24 cellular contexts compared by ENCODE assay signal in genomic region chr22:49877642-49878041, GRCh38.
"Had no signal": no experiment of that assay in that cellular context is flagged by ENCODE, and none has a peak within 500 bp of the region (broad histone marks: within the 10 kb centered on the region; RNA-seq: fewer than 3 reads in every experiment).

No MANE protein-coding gene starts in this region.

- H3K27ac ChIP-seq: PC-9, RWPE1 had no signal

- ATAC-seq: activated CD8-positive, alpha-beta T cell treated with anti-CD3 and anti-CD28 coated beads, Interleukin-2, amount 10 ng/mL, durations not matched to agents 7 days and 5 days; activated naive CD8-positive, alpha-beta T cell treated with anti-CD3 and anti-CD28 coated beads, Interleukin-2, amount 50 U/mL, for 24 hours; Right ventricle myocardium inferior; SK-N-SH treated with all-trans-retinoic acid at 6 μM for 48 hours; T-cell had no signal

- H3K9me3 Mint-ChIP-seq: activated CD4-positive, alpha-beta T cell treated with anti-CD3 and anti-CD28 coated beads, Interleukin-2, amount 10 ng/mL, durations not matched to agents 7 days and 5 days; activated naive CD4-positive, alpha-beta T cell treated with anti-CD3 and anti-CD28 coated beads, Interleukin-2, amount 10 ng/mL, durations not matched to agents 7 days and 5 days; activated naive CD8-positive, alpha-beta T cell treated with anti-CD3 and anti-CD28 coated beads, Interleukin-2, amount 50 U/mL, for 24 hours; activated T-cell treated with anti-CD3 and anti-CD28 coated beads, Interleukin-2, amount 50 U/mL, for 24 hours; T-cell had no signal

- DNase-seq: activated CD4-positive, alpha-beta T cell treated with anti-CD3 and anti-CD28 coated beads, Interleukin-2, amount 10 ng/mL, durations not matched to agents 7 days and 5 days; activated CD4-positive, alpha-beta T cell treated with anti-CD3 and anti-CD28 coated beads, Interleukin-2, amount 50 U/mL, for 48 hours; activated CD8-positive, alpha-beta T cell treated with anti-CD3 and anti-CD28 coated beads, Interleukin-2, amount 10 ng/mL, durations not matched to agents 7 days and 5 days; activated naive CD4-positive, alpha-beta T cell treated with anti-CD3 and anti-CD28 coated beads, Interleukin-2, amount 10 ng/mL, durations not matched to agents 7 days and 5 days; activated naive CD8-positive, alpha-beta T cell treated with anti-CD3 and anti-CD28 coated beads, Interleukin-2, amount 50 U/mL, for 24 hours; activated T-cell treated with anti-CD3 and anti-CD28 coated beads, Interleukin-2, amount 50 U/mL, for 24 hours; anterior cingulate cortex; NCI-H1105; NCI-H1436; NCI-H1694; NCI-H1930; NCI-H2081 treated with DMSO at 0.1 percent for 48 hours; NCI-H510A; NCI-H526; NCI-H748 treated with DMSO at 0.1 percent for 48 hours; NK-92 treated with Interleukin-12 subunit alpha and Interleukin-12 subunit beta, amount 100 ng/mL, for 24 hours; PC-9; SIG-M5; T-cell had no signal

- H3K4me3 Mint-ChIP-seq: activated CD4-positive, alpha-beta T cell treated with anti-CD3 and anti-CD28 coated beads, Interleukin-2, amount 10 ng/mL, durations not matched to agents 7 days and 5 days; activated CD8-positive, alpha-beta T cell treated with anti-CD3 and anti-CD28 coated beads, Interleukin-2, amount 10 ng/mL, durations not matched to agents 7 days and 5 days; activated naive CD4-positive, alpha-beta T cell treated with anti-CD3 and anti-CD28 coated beads, Interleukin-2, amount 10 ng/mL, durations not matched to agents 7 days and 5 days; activated naive CD8-positive, alpha-beta T cell; activated naive CD8-positive, alpha-beta T cell treated with anti-CD3 and anti-CD28 coated beads, Interleukin-2, amount 50 U/mL, for 24 hours; activated T-cell treated with anti-CD3 and anti-CD28 coated beads, Interleukin-2, amount 50 U/mL, for 24 hours; brain; T-cell had no signal

- H3K27ac Mint-ChIP-seq: activated CD4-positive, alpha-beta T cell treated with anti-CD3 and anti-CD28 coated beads, Interleukin-2, amount 10 ng/mL, durations not matched to agents 7 days and 5 days; activated CD8-positive, alpha-beta T cell treated with anti-CD3 and anti-CD28 coated beads, Interleukin-2, amount 10 ng/mL, durations not matched to agents 7 days and 5 days; activated naive CD4-positive, alpha-beta T cell treated with anti-CD3 and anti-CD28 coated beads, Interleukin-2, amount 10 ng/mL, durations not matched to agents 7 days and 5 days; activated naive CD8-positive, alpha-beta T cell; activated naive CD8-positive, alpha-beta T cell treated with anti-CD3 and anti-CD28 coated beads, Interleukin-2, amount 50 U/mL, for 24 hours; activated T-cell treated with anti-CD3 and anti-CD28 coated beads, Interleukin-2, amount 50 U/mL, for 24 hours; brain; T-cell had no signal

- H3K4me3 ChIP-seq: PC-9 had no signal

- H3K4me1 Mint-ChIP-seq: brain had no signal

- H3K27me3 Mint-ChIP-seq: activated CD4-positive, alpha-beta T cell treated with anti-CD3 and anti-CD28 coated beads, Interleukin-2, amount 10 ng/mL, durations not matched to agents 7 days and 5 days; activated naive CD4-positive, alpha-beta T cell treated with anti-CD3 and anti-CD28 coated beads, Interleukin-2, amount 10 ng/mL, durations not matched to agents 7 days and 5 days; activated naive CD8-positive, alpha-beta T cell; activated naive CD8-positive, alpha-beta T cell treated with anti-CD3 and anti-CD28 coated beads, Interleukin-2, amount 50 U/mL, for 24 hours; activated T-cell treated with anti-CD3 and anti-CD28 coated beads, Interleukin-2, amount 50 U/mL, for 24 hours; brain; T-cell had no signal
